10 cellular contexts compared by ENCODE assay signal in the genomic region with DNA sequence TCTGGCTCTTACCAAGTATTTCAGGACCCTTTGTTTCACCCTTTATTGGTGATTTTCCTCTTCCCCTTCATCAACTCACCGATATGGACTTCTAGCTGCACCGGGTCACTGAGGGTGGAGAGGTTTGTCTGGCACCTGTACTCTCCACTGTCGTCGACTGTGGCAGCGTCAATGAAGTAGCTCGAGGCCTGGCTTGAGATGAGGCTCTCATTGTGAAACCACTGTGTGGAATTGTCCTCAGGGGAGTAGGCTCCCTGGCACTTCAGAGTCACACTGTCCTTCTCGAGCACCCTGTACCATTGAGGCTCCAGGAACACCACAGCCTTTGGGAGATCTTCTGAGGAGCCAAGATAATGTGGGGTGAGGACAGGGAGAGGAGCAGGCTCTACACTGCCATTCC. TPM values are rescaled to one million over a fixed set of nuclear protein-coding genes. Genes with fewer than 3 reads are reported as not detected.
"Had no signal": no experiment of that assay in that cellular context is flagged by ENCODE, and none has a peak within 500 bp of the region (broad histone marks: within the 10 kb centered on the region; RNA-seq: fewer than 3 reads in every experiment).

No MANE protein-coding gene starts in this region.

RNA-seq across cellular contexts. Expression of gene FCGR3A, which starts 1.3 kb away (rescaled TPM):
- total RNA-seq: activated CD4-positive, alpha-beta memory T cell treated with anti-CD3 and anti-CD28 coated beads for 36 hours; activated CD4-positive, alpha-beta T cell treated with anti-CD3 and anti-CD28 coated beads, Interleukin-2, amount 10 ng/mL, durations not matched to agents 24 days and 14 days; activated CD8-positive, alpha-beta memory T cell treated with anti-CD3 and anti-CD28 coated beads for 36 hours; activated naive CD8-positive, alpha-beta T cell treated with anti-CD3 and anti-CD28 coated beads for 36 hours; activated T-helper 1 cell treated with anti-CD3 and anti-CD28 coated beads, Interleukin-12 subunit alpha, Interleukin-12 subunit beta, Interleukin-2, Interleukin-4 antibody, amounts not matched to agents 30 ng/mL and 10 ng/mL and 1 ng/mL, durations not matched to agents 14 hours and 24 hours and 36 hours; activated T-helper 17 cell treated with anti-CD3 and anti-CD28 coated beads, Interleukin-2, amount 50 U/mL, for 72 hours; astrocyte; cardiac muscle cell had no signal
- polyA plus RNA-seq: cardiac muscle cell had no signal

RNA-seq across cellular contexts. Expression of gene HSPA6, which starts 24.0 kb away (rescaled TPM):
- total RNA-seq: cardiac muscle cell had no signal
- polyA plus RNA-seq: cardiac muscle cell had no signal

RNA-seq across cellular contexts. Expression of gene FCGR2A, which starts 43.1 kb away (rescaled TPM):
- total RNA-seq: activated CD4-positive, alpha-beta T cell treated with anti-CD3 and anti-CD28 coated beads, Interleukin-2, amount 10 ng/mL, durations not matched to agents 24 days and 14 days; activated CD8-positive, alpha-beta memory T cell treated with anti-CD3 and anti-CD28 coated beads for 36 hours; activated CD8-positive, alpha-beta T cell treated with anti-CD3 and anti-CD28 coated beads for 36 hours; activated naive CD4-positive, alpha-beta T cell treated with anti-CD3 and anti-CD28 coated beads for 36 hours; activated naive CD8-positive, alpha-beta T cell treated with anti-CD3 and anti-CD28 coated beads for 36 hours; activated T-helper 1 cell treated with anti-CD3 and anti-CD28 coated beads, Interleukin-12 subunit alpha, Interleukin-12 subunit beta, Interleukin-2, Interleukin-4 antibody, amounts not matched to agents 30 ng/mL and 10 ng/mL and 1 ng/mL, durations not matched to agents 14 hours and 24 hours and 36 hours; activated T-helper 17 cell treated with anti-CD3 and anti-CD28 coated beads, Interleukin-2, amount 50 U/mL, for 72 hours; astrocyte; cardiac muscle cell had no signal
- polyA plus RNA-seq: cardiac muscle cell had no signal
